25 cellular contexts compared by ENCODE assay signal in genomic region chr5:94808497-94808896, GRCh38.
"Had no signal": no experiment of that assay in that cellular context is flagged by ENCODE, and none has a peak within 500 bp of the region (broad histone marks: within the 10 kb centered on the region; RNA-seq: fewer than 3 reads in every experiment).

No MANE protein-coding gene starts in this region.

- DNase-seq: colonic mucosa; cortex of kidney; dermis blood vessel endothelial cell; effector CD4-positive, alpha-beta T cell; effector CD8-positive, alpha-beta T cell; effector memory CD4-positive, alpha-beta T cell; effector memory CD8-positive, alpha-beta T cell; endodermal cell; erythroblast; esophagus squamous epithelium; foreskin fibroblast; foreskin keratinocyte; foreskin melanocyte; gastrocnemius medialis; glutamatergic neuron; head of caudate nucleus; heart left ventricle; heart right ventricle had no signal

- FAIRE-seq: colon, endometrium, endothelial cell of umbilical vein, frontal cortex had no signal

- ATAC-seq: effector memory CD8-positive, alpha-beta T cell; esophagus mucosa; foreskin keratinocyte; gastrocnemius medialis; gastroesophageal sphincter; heart left ventricle; heart right ventricle had no signal

- H3K9me3 Mint-ChIP-seq: dendritic cell treated with granulocyte-macrophage colony-stimulating factor and Interleukin-4, amounts not matched to agents 40 ng/mL and 50 ng/mL, for 4 days; effector memory CD8-positive, alpha-beta T cell; endodermal cell had no signal

- H3K4me3 Mint-ChIP-seq: dendritic cell treated with granulocyte-macrophage colony-stimulating factor and Interleukin-4, amounts not matched to agents 40 ng/mL and 50 ng/mL, for 4 days; effector memory CD8-positive, alpha-beta T cell; endodermal cell had no signal

- H3K27me3 Mint-ChIP-seq: dendritic cell treated with granulocyte-macrophage colony-stimulating factor and Interleukin-4, amounts not matched to agents 40 ng/mL and 50 ng/mL, for 4 days had no signal

- H3K4me1 Mint-ChIP-seq: endodermal cell had no signal

- H3K27ac Mint-ChIP-seq: dendritic cell treated with granulocyte-macrophage colony-stimulating factor and Interleukin-4, amounts not matched to agents 40 ng/mL and 50 ng/mL, for 4 days; effector memory CD8-positive, alpha-beta T cell; endodermal cell had no signal
